In genomic region chr14:98200621-98201020, GRCh38 we compare ENCODE assay signal across 18 cellular contexts.
DNase-seq lines count a peak whose midpoint lies in the region; ATAC-seq, FAIRE-seq and TF ChIP-seq lines count a peak whose summit lies in the region.
"Had no signal": no experiment of that assay in that cellular context is flagged by ENCODE, and none has a peak within 500 bp of the region (broad histone marks: within the 10 kb centered on the region; RNA-seq: fewer than 3 reads in every experiment).

No MANE protein-coding gene starts in this region.

- H3K9me3 Mint-ChIP-seq in CD4-positive, alpha-beta T cell: no peaks in the 10 kb centered on the region
- H3K9me3 Mint-ChIP-seq in naive thymus-derived CD4-positive, alpha-beta T cell: peaks cover 0 to 4% (median 0%) of the 10 kb centered on the region in 11 donors

- peaks cover 96% of the 10 kb centered on the region for H3K4me1 Mint-ChIP-seq in CD4-positive, alpha-beta T cell (ENCODE audit: low read depth)
- H3K4me1 Mint-ChIP-seq in naive thymus-derived CD4-positive, alpha-beta T cell: peaks cover 5 to 93% (median 67%) of the 10 kb centered on the region in 7 donors

- peak overlapping the region; percentile 1 for H3K27ac ChIP-seq in CD4-positive, alpha-beta T cell (ENCODE audit: low read depth, low read length)
- peak overlapping the region; percentile 83 for H3K27ac ChIP-seq in naive thymus-derived CD4-positive, alpha-beta T cell (ENCODE audit: low read depth, low read length)
- H3K27ac ChIP-seq: BLaER1 had no signal

- H3K4me3 ChIP-seq in naive thymus-derived CD4-positive, alpha-beta T cell (ENCODE audit: low read length): no peak overlapping the region
- H3K4me3 ChIP-seq: BLaER1 had no signal

- CTCF ChIA-PET in CD4-positive, alpha-beta T cell (lab: Charles Lee): no interaction called here
- CTCF ChIA-PET in naive thymus-derived CD4-positive, alpha-beta T cell (lab: Charles Lee): interaction anchor here (0.6 kb wide), 1 partner anchor 62 kb away, joined by 4 read pairs; no protein-coding TSS in a partner anchor
- CTCF ChIA-PET in HEK293T (lab: Yijun Ruan, JAX): no interaction called here

- H3K27me3 ChIP-seq in CD4-positive, alpha-beta T cell (ENCODE audit: control insufficient read depth, insufficient read depth, low read length): no peaks in the 10 kb centered on the region
- no peaks in the 10 kb centered on the region for H3K27me3 ChIP-seq in naive thymus-derived CD4-positive, alpha-beta T cell (ENCODE audit: control insufficient read depth in 2 of 2, insufficient read depth in 2 of 2, low read length in 2 of 2)
- H3K27me3 ChIP-seq: BLaER1 had no signal

- H3K4me3 Mint-ChIP-seq in CD4-positive, alpha-beta T cell: peak overlapping the region; percentile 82
- peak overlapping the region in 9 of 10 donors; percentile 75 to 96 (median 84) for H3K4me3 Mint-ChIP-seq in naive thymus-derived CD4-positive, alpha-beta T cell

- no peaks in the 10 kb centered on the region for H3K9me3 ChIP-seq in CD4-positive, alpha-beta T cell (ENCODE audit: control insufficient read depth, low read length)
- H3K9me3 ChIP-seq in naive thymus-derived CD4-positive, alpha-beta T cell (ENCODE audit: control insufficient read depth in 2 of 3, low read length in 3 of 3): no peaks in the 10 kb centered on the region
- H3K9me3 ChIP-seq: BLaER1 had no signal

- peak overlapping the region; percentile 93 for H3K27ac Mint-ChIP-seq in CD4-positive, alpha-beta T cell
- peak overlapping the region in 8 of 9 donors; percentile 89 to 100 (median 98) for H3K27ac Mint-ChIP-seq in naive thymus-derived CD4-positive, alpha-beta T cell

- no peak for TF ChIP-seq POLR2A in GM12892 (IDR thresholded peaks at IDR 0.05; ENCODE audit: low read depth, low read length)

- H3K4me1 ChIP-seq in naive thymus-derived CD4-positive, alpha-beta T cell (ENCODE audit: control insufficient read depth in 2 of 2, insufficient read depth in 2 of 2, low read length in 2 of 2): peaks cover 36 to 65% of the 10 kb centered on the region in 2 donors

- peak; percentile 56 for DNase-seq in NCI-H748 (lab: John Stamatoyannopoulos, UW; ENCODE audit: unreplicated experiment)
- no peak for DNase-seq in NCI-H748 treated with DMSO at 0.1 percent for 48 hours (lab: John Stamatoyannopoulos, UW)
- no peak for DNase-seq in CD4-positive, alpha-beta T cell
- no peak for DNase-seq in GM12892 (ENCODE audit: insufficient read length)
- DNase-seq in naive thymus-derived CD4-positive, alpha-beta T cell: no peak
- no peak for DNase-seq in kidney glomerular epithelial cell (lab: John Stamatoyannopoulos, UW)
- no peak for DNase-seq in HEK293T (ENCODE audit: extremely low spot score)
- DNase-seq in NCI-H774 (lab: John Stamatoyannopoulos, UW): no peak
- DNase-seq: GDM1, GOT3, NCI-H1694 treated with DMSO at 0.1 percent for 48 hours, NCI-H2171, NCI-H69, OCI-M1, Right ventricle myocardium superior, SW 1271 had no signal

- ATAC-seq in CD4-positive, alpha-beta T cell (ENCODE audit: poor library complexity): no peak
- no peak for ATAC-seq in naive thymus-derived CD4-positive, alpha-beta T cell
- ATAC-seq: HCT116 had no signal

- no peaks in the 10 kb centered on the region for H3K27me3 Mint-ChIP-seq in CD4-positive, alpha-beta T cell
- no peaks in the 10 kb centered on the region for H3K27me3 Mint-ChIP-seq in naive thymus-derived CD4-positive, alpha-beta T cell

- intact Hi-C loops in CD4-positive, alpha-beta T cell (cut with DNase I, micrococcal nuclease): no loop called here
- intact Hi-C loops in naive thymus-derived CD4-positive, alpha-beta T cell (cut with micrococcal nuclease): no loop called here

- H3K36me3 Mint-ChIP-seq in CD4-positive, alpha-beta T cell (ENCODE audit: low read depth): peaks cover 27% of the 10 kb centered on the region
- H3K36me3 Mint-ChIP-seq in naive thymus-derived CD4-positive, alpha-beta T cell: peaks cover 8 to 34% (median 21%) of the 10 kb centered on the region in 5 donors

- POLR2A ChIA-PET in CD4-positive, alpha-beta T cell (lab: Charles Lee): interaction anchor here (0.6 to 5.0 kb wide), 8 partner anchors 8 to 1033 kb away, joined by 3 to 35 read pairs (median 6); no protein-coding TSS in a partner anchor
- POLR2A ChIA-PET in naive thymus-derived CD4-positive, alpha-beta T cell (lab: Charles Lee): interaction anchor here (1.0 to 25.4 kb wide), 9 partner anchors 9 to 1066 kb away, joined by 3 to 501 read pairs (median 9); partner anchors contain the start of gene BCL11B
- POLR2A ChIA-PET in HEK293T (lab: Yijun Ruan, JAX): no interaction called here

- no peak for TF ChIP-seq CTCF in CD4-positive, alpha-beta T cell (IDR thresholded peaks at IDR 0.05)

- no peaks in the 10 kb centered on the region for H3K36me3 ChIP-seq in naive thymus-derived CD4-positive, alpha-beta T cell (ENCODE audit: control insufficient read depth in 2 of 3, insufficient read depth in 3 of 3, low read length in 3 of 3)
- H3K36me3 ChIP-seq: BLaER1 had no signal

- FAIRE-seq in GM12892 (lab: Jason Lieb, UNC): peak; percentile 5

TF ChIP-seq in HEK293T, 16 proteins besides CTCF, POLR2A, EP300 and RAD21:
- no peak for TF ChIP-seq TARDBP (IDR thresholded peaks at IDR 0.05)
- no peak for TF ChIP-seq L3MBTL2 (conservative IDR thresholded peaks at IDR 0.05)
- TF ChIP-seq ELF4 (IDR thresholded peaks at IDR 0.05): no peak
- TF ChIP-seq LEF1 (IDR thresholded peaks at IDR 0.05; ENCODE audit: borderline replicate concordance): no peak
- no peak for TF ChIP-seq SP1 (IDR thresholded peaks at IDR 0.05)
- no peak for TF ChIP-seq BHLHE40 (IDR thresholded peaks at IDR 0.05; ENCODE audit: borderline replicate concordance)
- TF ChIP-seq FOXA1 (IDR thresholded peaks at IDR 0.05): no peak
- no peak for TF ChIP-seq PKNOX1 (IDR thresholded peaks at IDR 0.05)
- no peak for TF ChIP-seq ARNT (IDR thresholded peaks at IDR 0.05)
